ENCODE assay signal across 23 cellular contexts in genomic region chr12:97277030-97277429, GRCh38.
"Had no signal": no experiment of that assay in that cellular context is flagged by ENCODE, and none has a peak within 500 bp of the region (broad histone marks: within the 10 kb centered on the region; RNA-seq: fewer than 3 reads in every experiment).

No MANE protein-coding gene starts in this region.

- H3K36me3 ChIP-seq: lower lobe of right lung, tibial nerve had no signal

- DNase-seq: activated CD4-positive, alpha-beta memory T cell treated with anti-CD3 and anti-CD28 coated beads, Interleukin-2, amount 10 ng/mL, durations not matched to agents 7 days and 5 days; activated CD4-positive, alpha-beta T cell treated with anti-CD3 and anti-CD28 coated beads, Interleukin-2, amount 10 ng/mL, durations not matched to agents 24 days and 14 days; activated gamma-delta T cell treated with Interleukin-2 at 50 U/mL for 16 hours; effector memory CD4-positive, alpha-beta T cell; foreskin melanocyte; lower lobe of right lung; naive thymus-derived CD8-positive, alpha-beta T cell; small intestine; stimulated activated CD4-positive, alpha-beta T cell treated with anti-CD3 and anti-CD28 coated beads, Interleukin-2, amount 100 ng/mL, for 24 hours; stimulated activated naive CD8-positive, alpha-beta T cell treated with anti-CD3 and anti-CD28 coated beads, Interleukin-15, amount 100 ng/mL, for 72 hours; SW 1271; T-helper 2 cell had no signal

- H3K9me3 ChIP-seq: lower lobe of right lung had no signal

- H3K4me3 ChIP-seq: lower lobe of right lung, tibial nerve had no signal

- H3K27me3 ChIP-seq: tibial nerve had no signal

- ATAC-seq: activated CD4-positive, CD25-positive, alpha-beta regulatory T cell treated with anti-CD3 and anti-CD28 coated beads, Interleukin-2, amount 50 U/mL, for 24 hours; esophagus mucosa; left lobe of liver; lower lobe of right lung; naive thymus-derived CD8-positive, alpha-beta T cell; sciatic nerve; stimulated activated effector memory CD8-positive, alpha-beta T cell treated with anti-CD3 and anti-CD28 coated beads, Interleukin-12 subunit alpha, Interleukin-12 subunit beta, amount 100 ng/mL, for 72 hours; stimulated activated naive CD8-positive, alpha-beta T cell treated with anti-CD3 and anti-CD28 coated beads, Interleukin-15, amount 100 ng/mL, for 72 hours had no signal

- H3K9me3 Mint-ChIP-seq: activated CD4-positive, alpha-beta memory T cell treated with anti-CD3 and anti-CD28 coated beads, Interleukin-2, amount 10 ng/mL, durations not matched to agents 7 days and 5 days; activated CD4-positive, alpha-beta T cell treated with anti-CD3 and anti-CD28 coated beads, Interleukin-2, amount 10 ng/mL, durations not matched to agents 24 days and 14 days; activated naive CD4-positive, alpha-beta T cell treated with anti-CD3 and anti-CD28 coated beads, Interleukin-2, amount 50 U/mL, for 24 hours; activated T-helper 1 cell treated with anti-CD3 and anti-CD28 coated beads, Interleukin-12 subunit alpha, Interleukin-12 subunit beta, Interleukin-2, Interleukin-4 antibody, amounts not matched to agents 30 ng/mL and 10 ng/mL and 1 ng/mL, durations not matched to agents 14 hours and 24 hours and 36 hours; central memory CD8-positive, alpha-beta T cell; stimulated activated effector memory CD8-positive, alpha-beta T cell treated with anti-CD3 and anti-CD28 coated beads, Interleukin-12 subunit alpha, Interleukin-12 subunit beta, amount 100 ng/mL, for 72 hours had no signal

- H3K4me1 Mint-ChIP-seq: activated CD4-positive, alpha-beta memory T cell treated with anti-CD3 and anti-CD28 coated beads, Interleukin-2, amount 10 ng/mL, durations not matched to agents 7 days and 5 days; activated CD4-positive, alpha-beta T cell treated with anti-CD3 and anti-CD28 coated beads, Interleukin-2, amount 10 ng/mL, durations not matched to agents 24 days and 14 days; activated naive CD4-positive, alpha-beta T cell treated with anti-CD3 and anti-CD28 coated beads, Interleukin-2, amount 50 U/mL, for 24 hours; central memory CD8-positive, alpha-beta T cell; naive thymus-derived CD8-positive, alpha-beta T cell; stimulated activated effector memory CD8-positive, alpha-beta T cell treated with anti-CD3 and anti-CD28 coated beads, Interleukin-12 subunit alpha, Interleukin-12 subunit beta, amount 100 ng/mL, for 72 hours; stimulated activated naive CD8-positive, alpha-beta T cell treated with anti-CD3 and anti-CD28 coated beads, Interleukin-15, amount 100 ng/mL, for 72 hours had no signal

- H3K27ac ChIP-seq: lower lobe of right lung, VCaP had no signal

- H3K4me1 ChIP-seq: lower lobe of right lung had no signal

- H3K27ac Mint-ChIP-seq: activated CD4-positive, alpha-beta memory T cell treated with anti-CD3 and anti-CD28 coated beads, Interleukin-2, amount 10 ng/mL, durations not matched to agents 7 days and 5 days; activated CD4-positive, alpha-beta T cell treated with anti-CD3 and anti-CD28 coated beads, Interleukin-2, amount 10 ng/mL, durations not matched to agents 24 days and 14 days; activated naive CD4-positive, alpha-beta T cell treated with anti-CD3 and anti-CD28 coated beads, Interleukin-2, amount 50 U/mL, for 24 hours; activated T-helper 1 cell treated with anti-CD3 and anti-CD28 coated beads, Interleukin-12 subunit alpha, Interleukin-12 subunit beta, Interleukin-2, Interleukin-4 antibody, amounts not matched to agents 30 ng/mL and 10 ng/mL and 1 ng/mL, durations not matched to agents 14 hours and 24 hours and 36 hours; naive thymus-derived CD8-positive, alpha-beta T cell; stimulated activated effector memory CD8-positive, alpha-beta T cell treated with anti-CD3 and anti-CD28 coated beads, Interleukin-12 subunit alpha, Interleukin-12 subunit beta, amount 100 ng/mL, for 72 hours; stimulated activated naive CD8-positive, alpha-beta T cell treated with anti-CD3 and anti-CD28 coated beads, Interleukin-15, amount 100 ng/mL, for 72 hours had no signal

- H3K4me3 Mint-ChIP-seq: activated CD4-positive, alpha-beta memory T cell treated with anti-CD3 and anti-CD28 coated beads, Interleukin-2, amount 10 ng/mL, durations not matched to agents 7 days and 5 days; activated CD4-positive, alpha-beta T cell treated with anti-CD3 and anti-CD28 coated beads, Interleukin-2, amount 10 ng/mL, durations not matched to agents 24 days and 14 days; activated naive CD4-positive, alpha-beta T cell treated with anti-CD3 and anti-CD28 coated beads, Interleukin-2, amount 50 U/mL, for 24 hours; activated T-helper 1 cell treated with anti-CD3 and anti-CD28 coated beads, Interleukin-12 subunit alpha, Interleukin-12 subunit beta, Interleukin-2, Interleukin-4 antibody, amounts not matched to agents 30 ng/mL and 10 ng/mL and 1 ng/mL, durations not matched to agents 14 hours and 24 hours and 36 hours; central memory CD8-positive, alpha-beta T cell; mesothelial cell of epicardium; naive thymus-derived CD8-positive, alpha-beta T cell; stimulated activated effector memory CD8-positive, alpha-beta T cell treated with anti-CD3 and anti-CD28 coated beads, Interleukin-12 subunit alpha, Interleukin-12 subunit beta, amount 100 ng/mL, for 72 hours; stimulated activated naive CD8-positive, alpha-beta T cell treated with anti-CD3 and anti-CD28 coated beads, Interleukin-15, amount 100 ng/mL, for 72 hours had no signal

- H3K36me3 Mint-ChIP-seq: activated naive CD4-positive, alpha-beta T cell treated with anti-CD3 and anti-CD28 coated beads, Interleukin-2, amount 50 U/mL, for 24 hours; mesothelial cell of epicardium; naive thymus-derived CD8-positive, alpha-beta T cell; stimulated activated effector memory CD8-positive, alpha-beta T cell treated with anti-CD3 and anti-CD28 coated beads, Interleukin-12 subunit alpha, Interleukin-12 subunit beta, amount 100 ng/mL, for 72 hours had no signal
